In genomic region chr10:79159141-79159619, GRCh38 we compare ENCODE assay signal across 1 cellular context.
A peak's percentile ranks its signal among the peaks of the same experiment; 100 is the strongest.
TF ChIP-seq lines count a peak whose summit lies in the region.

No MANE protein-coding gene starts in this region.

TF ChIP-seq in IMR-90, 13 proteins besides CTCF, POLR2A, EP300 and RAD21 (continued from another document):
- TF ChIP-seq, protein P1, sequence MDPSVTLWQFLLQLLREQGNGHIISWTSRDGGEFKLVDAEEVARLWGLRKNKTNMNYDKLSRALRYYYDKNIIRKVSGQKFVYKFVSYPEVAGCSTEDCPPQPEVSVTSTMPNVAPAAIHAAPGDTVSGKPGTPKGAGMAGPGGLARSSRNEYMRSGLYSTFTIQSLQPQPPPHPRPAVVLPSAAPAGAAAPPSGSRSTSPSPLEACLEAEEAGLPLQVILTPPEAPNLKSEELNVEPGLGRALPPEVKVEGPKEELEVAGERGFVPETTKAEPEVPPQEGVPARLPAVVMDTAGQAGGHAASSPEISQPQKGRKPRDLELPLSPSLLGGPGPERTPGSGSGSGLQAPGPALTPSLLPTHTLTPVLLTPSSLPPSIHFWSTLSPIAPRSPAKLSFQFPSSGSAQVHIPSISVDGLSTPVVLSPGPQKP (IDR thresholded peaks at IDR 0.05; ENCODE audit: borderline replicate concordance, low read depth, low read length) = no peak
- TF ChIP-seq MXI1 (IDR thresholded peaks at IDR 0.05; ENCODE audit: borderline replicate concordance, low read depth, low read length) (no peak), BHLHE40 (IDR thresholded peaks at IDR 0.05; ENCODE audit: low read depth, low read length) (peak; percentile 34; the same call in 1 of the 2 replicates), MAZ (IDR thresholded peaks at IDR 0.05; ENCODE audit: borderline replicate concordance, low read depth, low read length) (peak; percentile 28; the same call in 1 of the 2 replicates), RFX5 (IDR thresholded peaks at IDR 0.05; ENCODE audit: low read depth, low read length) (no peak), MAFK (IDR thresholded peaks at IDR 0.05; ENCODE audit: low read depth, low read length) (no peak), FOS (IDR thresholded peaks at IDR 0.05; ENCODE audit: low read depth, low read length) (peak; percentile 57; the same call in 1 of the 2 replicates), CEBPB (IDR thresholded peaks at IDR 0.05; ENCODE audit: low read depth, low read length) (peak; percentile 62)
